ENCODE assay signal across 16 cellular contexts in the genomic region with DNA sequence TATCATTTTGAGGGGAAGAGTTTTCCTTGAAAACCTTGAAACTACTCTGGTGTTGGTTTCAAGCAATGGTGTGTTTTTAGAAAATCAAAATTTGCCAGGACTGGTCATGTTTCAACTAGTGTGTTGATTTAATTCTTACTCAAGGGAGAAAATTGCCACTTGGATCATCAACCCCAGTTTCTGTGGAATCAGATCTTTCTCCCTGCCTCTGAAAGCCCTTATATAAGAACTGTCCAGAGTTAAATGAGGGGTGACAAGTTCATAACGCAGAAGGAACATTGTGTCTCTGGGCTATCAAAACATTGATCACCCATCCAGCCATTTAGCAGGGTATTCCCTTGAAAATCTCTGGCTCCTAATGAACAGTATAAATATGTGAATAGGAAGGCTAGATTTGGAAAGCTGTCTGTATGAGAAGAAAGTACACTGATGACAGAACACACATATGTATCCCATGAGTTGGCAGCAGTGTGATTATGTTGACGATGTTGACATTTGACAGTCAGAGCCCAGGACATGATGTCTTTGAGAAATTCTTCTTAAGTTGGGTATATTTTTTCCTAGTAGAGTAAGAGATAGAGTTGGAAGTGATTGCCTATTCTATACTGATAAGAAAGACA. TPM values are rescaled to one million over a fixed set of nuclear protein-coding genes. Genes with fewer than 3 reads are reported as not detected.
DNase-seq lines count a peak whose midpoint lies in the region; ATAC-seq and TF ChIP-seq lines count a peak whose summit lies in the region.
"Had no signal": no experiment of that assay in that cellular context is flagged by ENCODE, and none has a peak within 500 bp of the region (broad histone marks: within the 10 kb centered on the region; RNA-seq: fewer than 3 reads in every experiment).

No MANE protein-coding gene starts in this region.

- peak overlapping the region; percentile 15 for H3K4me3 Mint-ChIP-seq in activated CD8-positive, alpha-beta memory T cell treated with anti-CD3 and anti-CD28 coated beads, Interleukin-2, amount 10 ng/mL, durations not matched to agents 7 days and 5 days
- H3K4me3 Mint-ChIP-seq in activated T-helper 17 cell treated with anti-CD3 and anti-CD28 coated beads, Interleukin-2, amount 50 U/mL, for 72 hours, result peak overlapping the region; percentile 55
- no peak overlapping the region for H3K4me3 Mint-ChIP-seq in glutamatergic neuron (ENCODE audit: unreplicated experiment)

- H3K27me3 ChIP-seq in mucosa of rectum (ENCODE audit: control insufficient read depth in 2 of 2, insufficient read depth in 2 of 2, low read length in 2 of 2), result no peaks in the 10 kb centered on the region
- H3K27me3 ChIP-seq: adrenal gland had no signal

- peak overlapping the region; percentile 78 to 94 for H3K27ac ChIP-seq in mucosa of rectum (ENCODE audit: low read depth in 2 of 2, low read length in 2 of 2)
- H3K27ac ChIP-seq in urinary bladder (ENCODE audit: low read depth), result peak overlapping the region; percentile 64
- H3K27ac ChIP-seq: HL-60 had no signal

- H3K4me3 ChIP-seq in mucosa of rectum (ENCODE audit: low read length in 2 of 2) (no peak overlapping the region), urinary bladder (ENCODE audit: low read depth, low read length) (no peak overlapping the region)
- H3K4me3 ChIP-seq: adrenal gland had no signal

- H3K36me3 ChIP-seq in mucosa of rectum (ENCODE audit: control insufficient read depth in 2 of 2, insufficient read depth in 2 of 2, low read length in 2 of 2), result no peaks in the 10 kb centered on the region
- no peaks in the 10 kb centered on the region for H3K36me3 ChIP-seq in urinary bladder (ENCODE audit: insufficient read depth)
- H3K36me3 ChIP-seq: adrenal gland had no signal

- peaks cover 29% of the 10 kb centered on the region for H3K4me1 Mint-ChIP-seq in activated CD8-positive, alpha-beta memory T cell treated with anti-CD3 and anti-CD28 coated beads, Interleukin-2, amount 10 ng/mL, durations not matched to agents 7 days and 5 days
- H3K4me1 Mint-ChIP-seq in activated T-helper 17 cell treated with anti-CD3 and anti-CD28 coated beads, Interleukin-2, amount 50 U/mL, for 72 hours, result peaks cover 18% of the 10 kb centered on the region
- no peaks in the 10 kb centered on the region for H3K4me1 Mint-ChIP-seq in glutamatergic neuron (ENCODE audit: low read depth, unreplicated experiment)

- peaks cover 85% of the 10 kb centered on the region for H3K27me3 Mint-ChIP-seq in activated CD8-positive, alpha-beta memory T cell treated with anti-CD3 and anti-CD28 coated beads, Interleukin-2, amount 10 ng/mL, durations not matched to agents 7 days and 5 days
- H3K27me3 Mint-ChIP-seq in activated T-helper 17 cell treated with anti-CD3 and anti-CD28 coated beads, Interleukin-2, amount 50 U/mL, for 72 hours, result peaks cover 10% of the 10 kb centered on the region
- H3K27me3 Mint-ChIP-seq in glutamatergic neuron (ENCODE audit: unreplicated experiment), result no peaks in the 10 kb centered on the region

- H3K9ac ChIP-seq in mucosa of rectum (ENCODE audit: low read depth in 1 of 2, low read length in 2 of 2), result no peak overlapping the region

- no peak for TF ChIP-seq CTCF in glutamatergic neuron (IDR thresholded peaks at IDR 0.05; ENCODE audit: partially characterized antibody, unreplicated experiment)

- H3K9me3 ChIP-seq in mucosa of rectum (ENCODE audit: control insufficient read depth in 2 of 2, low read length in 2 of 2), result no peaks in the 10 kb centered on the region
- H3K9me3 ChIP-seq: adrenal gland had no signal

- H3K4me1 ChIP-seq in mucosa of rectum (ENCODE audit: control insufficient read depth in 2 of 2, insufficient read depth in 2 of 2, low read length in 2 of 2) (peaks cover 37 to 46% of the 10 kb centered on the region in 2 donors), urinary bladder (ENCODE audit: insufficient read depth) (peaks cover 3% of the 10 kb centered on the region)

- peaks cover 15% of the 10 kb centered on the region for H3K36me3 Mint-ChIP-seq in activated CD8-positive, alpha-beta memory T cell treated with anti-CD3 and anti-CD28 coated beads, Interleukin-2, amount 10 ng/mL, durations not matched to agents 7 days and 5 days
- no peaks in the 10 kb centered on the region for H3K36me3 Mint-ChIP-seq in activated T-helper 17 cell treated with anti-CD3 and anti-CD28 coated beads, Interleukin-2, amount 50 U/mL, for 72 hours (ENCODE audit: low read depth)
- no peaks in the 10 kb centered on the region for H3K36me3 Mint-ChIP-seq in glutamatergic neuron (ENCODE audit: unreplicated experiment)

- ATAC-seq in activated CD8-positive, alpha-beta memory T cell treated with anti-CD3 and anti-CD28 coated beads, Interleukin-2, amount 10 ng/mL, durations not matched to agents 7 days and 5 days, result no peak
- peak; percentile 3 for ATAC-seq in activated T-helper 17 cell treated with anti-CD3 and anti-CD28 coated beads, Interleukin-2, amount 50 U/mL, for 72 hours (replicated peaks)
- no peak for ATAC-seq in GM21529 (IDR thresholded peaks at IDR 0.05; ENCODE audit: unreplicated experiment)
- ATAC-seq: Panc1 had no signal

- no peak for DNase-seq in activated CD8-positive, alpha-beta memory T cell treated with anti-CD3 and anti-CD28 coated beads, Interleukin-2, amount 10 ng/mL, durations not matched to agents 7 days and 5 days
- DNase-seq in activated CD8-positive, alpha-beta memory T cell treated with anti-CD3 and anti-CD28 coated beads, Interleukin-2, amount 50 U/mL, for 4 hours, result no peak
- DNase-seq in NCI-H82 (lab: John Stamatoyannopoulos, UW) (no peak), glutamatergic neuron (no peak)
- DNase-seq: kidney; NCI-H2171; stimulated activated CD4-positive, alpha-beta T cell treated with anti-CD3 and anti-CD28 coated beads, Interleukin-12 subunit alpha, Interleukin-12 subunit beta, amount 100 ng/mL, for 4 hours; T-helper 9 cell had no signal

- H3K27ac Mint-ChIP-seq in activated CD8-positive, alpha-beta memory T cell treated with anti-CD3 and anti-CD28 coated beads, Interleukin-2, amount 10 ng/mL, durations not matched to agents 7 days and 5 days, result peak overlapping the region; percentile 68
- peak overlapping the region; percentile 91 for H3K27ac Mint-ChIP-seq in activated T-helper 17 cell treated with anti-CD3 and anti-CD28 coated beads, Interleukin-2, amount 50 U/mL, for 72 hours
- no peak overlapping the region for H3K27ac Mint-ChIP-seq in glutamatergic neuron (ENCODE audit: unreplicated experiment)

- 85% methylated on average over 2 of the region's 2 CpGs for WGBS in urinary bladder

- CTCF ChIA-PET in activated CD8-positive, alpha-beta memory T cell treated with anti-CD3 and anti-CD28 coated beads, Interleukin-2, amount 10 ng/mL, durations not matched to agents 7 days and 5 days (lab: Charles Lee), result no interaction called here

- peaks cover 9% of the 10 kb centered on the region for H3K9me3 Mint-ChIP-seq in activated CD8-positive, alpha-beta memory T cell treated with anti-CD3 and anti-CD28 coated beads, Interleukin-2, amount 10 ng/mL, durations not matched to agents 7 days and 5 days (ENCODE audit: low read depth)
- H3K9me3 Mint-ChIP-seq in activated T-helper 17 cell treated with anti-CD3 and anti-CD28 coated beads, Interleukin-2, amount 50 U/mL, for 72 hours, result no peaks in the 10 kb centered on the region
- H3K9me3 Mint-ChIP-seq in glutamatergic neuron (ENCODE audit: unreplicated experiment), result peaks cover 4% of the 10 kb centered on the region
- H3K9me3 Mint-ChIP-seq: natural killer cell treated with Interleukin-12 subunit alpha and Interleukin-12 subunit beta and Interleukin-15 and Interleukin-18, amount 100 ng/mL, for 72 hours had no signal

RNA-seq across cellular contexts. Expression of gene RAPH1, which starts 43.5 kb away (rescaled TPM):
- total RNA-seq in activated CD8-positive, alpha-beta memory T cell treated with anti-CD3 and anti-CD28 coated beads, Interleukin-2, amount 10 ng/mL, durations not matched to agents 7 days and 5 days, result under 1 TPM; 0.16 to 0.73 TPM
- 10 to 100 TPM; 10.4 to 13.5 TPM for total RNA-seq in activated T-helper 17 cell treated with anti-CD3 and anti-CD28 coated beads, Interleukin-2, amount 50 U/mL, for 72 hours
- total RNA-seq in urinary bladder (47.7 TPM), glutamatergic neuron (ENCODE audit: unreplicated experiment) (56.9 TPM)
- polyA plus RNA-seq in urinary bladder, result 5.3 TPM

Comparison
In these comparisons a context has a peak if more than half of its experiments do, and no peak if none do; other contexts are left out.
1. RNA of gene RAPH1, which starts 43.5 kb away (total RNA-seq): 56.9 TPM in glutamatergic neuron (single experiment), 47.7 TPM in urinary bladder (single experiment) and 10.4 to 13.5 TPM in activated T-helper 17 cell treated with anti-CD3 and anti-CD28 coated beads, Interleukin-2, amount 50 U/mL, for 72 hours; 0.16 to 0.73 TPM in activated CD8-positive, alpha-beta memory T cell treated with anti-CD3 and anti-CD28 coated beads, Interleukin-2, amount 10 ng/mL, durations not matched to agents 7 days and 5 days; every median in the first group is over 4 times any median in the second.